Comparison of ENCODE assay signal across 1 cellular context in the genomic region with DNA sequence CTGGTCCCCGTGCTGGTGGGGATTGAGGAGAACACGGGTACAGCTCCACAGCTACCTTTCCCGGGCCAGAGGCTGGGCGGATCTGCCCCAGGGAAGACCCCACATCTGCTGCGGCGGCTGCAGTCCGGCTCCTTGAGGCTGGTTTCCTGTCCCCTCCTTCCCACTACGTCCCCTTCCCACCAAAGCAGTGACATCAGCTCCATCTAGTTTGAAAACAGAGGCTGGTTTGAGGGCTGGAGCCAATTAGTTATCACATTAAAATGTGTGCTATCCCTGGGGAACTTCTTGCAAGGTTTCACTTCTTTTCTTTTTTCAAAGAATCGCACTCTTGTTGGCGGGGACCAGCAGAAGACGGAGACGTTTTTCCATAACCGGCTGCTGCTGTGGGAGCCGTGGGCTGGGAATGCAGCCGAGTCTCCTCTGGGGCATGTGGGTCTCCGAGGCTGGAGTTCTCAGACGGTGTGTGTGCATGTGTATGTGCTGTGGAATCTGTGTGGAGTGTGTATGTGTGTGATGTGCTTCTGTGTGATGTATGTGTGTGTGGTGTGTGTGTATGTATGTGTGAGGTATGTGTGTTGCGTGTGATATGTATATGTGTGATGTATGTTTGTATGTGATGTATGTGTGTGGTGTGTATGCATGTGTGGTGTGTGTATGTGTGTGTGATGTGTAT.
TF ChIP-seq lines count a peak whose summit lies in the region.

No MANE protein-coding gene starts in this region.

TF ChIP-seq in SK-N-SH treated with all-trans-retinoic acid at 6 μM for 48 hours, 23 proteins besides CTCF, POLR2A, EP300 and RAD21 (continued from another document):
- TF ChIP-seq, protein P1, sequence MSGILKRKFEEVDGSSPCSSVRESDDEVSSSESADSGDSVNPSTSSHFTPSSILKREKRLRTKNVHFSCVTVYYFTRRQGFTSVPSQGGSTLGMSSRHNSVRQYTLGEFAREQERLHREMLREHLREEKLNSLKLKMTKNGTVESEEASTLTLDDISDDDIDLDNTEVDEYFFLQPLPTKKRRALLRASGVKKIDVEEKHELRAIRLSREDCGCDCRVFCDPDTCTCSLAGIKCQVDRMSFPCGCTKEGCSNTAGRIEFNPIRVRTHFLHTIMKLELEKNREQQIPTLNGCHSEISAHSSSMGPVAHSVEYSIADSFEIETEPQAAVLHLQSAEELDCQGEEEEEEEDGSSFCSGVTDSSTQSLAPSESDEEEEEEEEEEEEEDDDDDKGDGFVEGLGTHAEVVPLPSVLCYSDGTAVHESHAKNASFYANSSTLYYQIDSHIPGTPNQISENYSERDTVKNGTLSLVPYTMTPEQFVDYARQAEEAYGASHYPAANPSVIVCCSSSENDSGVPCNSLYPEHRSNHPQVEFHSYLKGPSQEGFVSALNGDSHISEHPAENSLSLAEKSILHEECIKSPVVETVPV (CRISPR knock-in tag; IDR thresholded peaks at IDR 0.05), result no peak
- TF ChIP-seq OSR1 (CRISPR knock-in tag; IDR thresholded peaks at IDR 0.05) (no peak), CSDC2 (CRISPR knock-in tag; IDR thresholded peaks at IDR 0.05) (no peak), ZFP30 (CRISPR knock-in tag; IDR thresholded peaks at IDR 0.05) (no peak), ARNTL (CRISPR knock-in tag; IDR thresholded peaks at IDR 0.05; ENCODE audit: borderline replicate concordance, low read depth) (no peak), ZFP3 (CRISPR knock-in tag; IDR thresholded peaks at IDR 0.05) (no peak)
- TF ChIP-seq, protein P2, sequence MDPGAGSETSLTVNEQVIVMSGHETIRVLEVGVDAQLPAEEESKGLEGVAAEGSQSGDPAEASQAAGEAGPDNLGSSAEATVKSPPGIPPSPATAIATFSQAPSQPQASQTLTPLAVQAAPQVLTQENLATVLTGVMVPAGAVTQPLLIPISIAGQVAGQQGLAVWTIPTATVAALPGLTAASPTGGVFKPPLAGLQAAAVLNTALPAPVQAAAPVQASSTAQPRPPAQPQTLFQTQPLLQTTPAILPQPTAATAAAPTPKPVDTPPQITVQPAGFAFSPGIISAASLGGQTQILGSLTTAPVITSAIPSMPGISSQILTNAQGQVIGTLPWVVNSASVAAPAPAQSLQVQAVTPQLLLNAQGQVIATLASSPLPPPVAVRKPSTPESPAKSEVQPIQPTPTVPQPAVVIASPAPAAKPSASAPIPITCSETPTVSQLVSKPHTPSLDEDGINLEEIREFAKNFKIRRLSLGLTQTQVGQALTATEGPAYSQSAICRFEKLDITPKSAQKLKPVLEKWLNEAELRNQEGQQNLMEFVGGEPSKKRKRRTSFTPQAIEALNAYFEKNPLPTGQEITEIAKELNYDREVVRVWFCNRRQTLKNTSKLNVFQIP (CRISPR knock-in tag; IDR thresholded peaks at IDR 0.05; ENCODE audit: borderline replicate concordance, low read depth), result no peak
- TF ChIP-seq, protein P3, sequence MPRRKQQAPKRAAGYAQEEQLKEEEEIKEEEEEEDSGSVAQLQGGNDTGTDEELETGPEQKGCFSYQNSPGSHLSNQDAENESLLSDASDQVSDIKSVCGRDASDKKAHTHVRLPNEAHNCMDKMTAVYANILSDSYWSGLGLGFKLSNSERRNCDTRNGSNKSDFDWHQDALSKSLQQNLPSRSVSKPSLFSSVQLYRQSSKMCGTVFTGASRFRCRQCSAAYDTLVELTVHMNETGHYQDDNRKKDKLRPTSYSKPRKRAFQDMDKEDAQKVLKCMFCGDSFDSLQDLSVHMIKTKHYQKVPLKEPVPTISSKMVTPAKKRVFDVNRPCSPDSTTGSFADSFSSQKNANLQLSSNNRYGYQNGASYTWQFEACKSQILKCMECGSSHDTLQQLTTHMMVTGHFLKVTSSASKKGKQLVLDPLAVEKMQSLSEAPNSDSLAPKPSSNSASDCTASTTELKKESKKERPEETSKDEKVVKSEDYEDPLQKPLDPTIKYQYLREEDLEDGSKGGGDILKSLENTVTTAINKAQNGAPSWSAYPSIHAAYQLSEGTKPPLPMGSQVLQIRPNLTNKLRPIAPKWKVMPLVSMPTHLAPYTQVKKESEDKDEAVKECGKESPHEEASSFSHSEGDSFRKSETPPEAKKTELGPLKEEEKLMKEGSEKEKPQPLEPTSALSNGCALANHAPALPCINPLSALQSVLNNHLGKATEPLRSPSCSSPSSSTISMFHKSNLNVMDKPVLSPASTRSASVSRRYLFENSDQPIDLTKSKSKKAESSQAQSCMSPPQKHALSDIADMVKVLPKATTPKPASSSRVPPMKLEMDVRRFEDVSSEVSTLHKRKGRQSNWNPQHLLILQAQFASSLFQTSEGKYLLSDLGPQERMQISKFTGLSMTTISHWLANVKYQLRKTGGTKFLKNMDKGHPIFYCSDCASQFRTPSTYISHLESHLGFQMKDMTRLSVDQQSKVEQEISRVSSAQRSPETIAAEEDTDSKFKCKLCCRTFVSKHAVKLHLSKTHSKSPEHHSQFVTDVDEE (CRISPR knock-in tag; IDR thresholded peaks at IDR 0.05), result no peak
